In genomic region chr3:195154793-195155535, GRCh38 we compare ENCODE assay signal across 1 cellular context.
TF ChIP-seq lines count a peak whose summit lies in the region.

No MANE protein-coding gene starts in this region.

TF ChIP-seq in HepG2, 621 proteins besides CTCF, POLR2A, EP300 and RAD21 (continued from another document and continues in another):
- TF ChIP-seq IKZF4 (CRISPR knock-in tag; IDR thresholded peaks at IDR 0.05; ENCODE audit: borderline replicate concordance, low read depth, not compliant biosample characterization) (no peak), ZNF160 (CRISPR knock-in tag; IDR thresholded peaks at IDR 0.05) (no peak), HDAC1 (CRISPR knock-in tag; IDR thresholded peaks at IDR 0.05) (peak; percentile 48; the same call in 1 of the 2 replicates), ZNF431 (CRISPR knock-in tag; IDR thresholded peaks at IDR 0.05; ENCODE audit: borderline replicate concordance, low read depth) (no peak), ZNF883 (CRISPR knock-in tag; IDR thresholded peaks at IDR 0.05; ENCODE audit: not compliant biosample characterization) (peak; percentile 44), NFRKB (IDR thresholded peaks at IDR 0.05) (no peak), ZBTB39 (CRISPR knock-in tag; IDR thresholded peaks at IDR 0.05) (no peak), FOXM1 (CRISPR knock-in tag; IDR thresholded peaks at IDR 0.05) (no peak), MLXIP (CRISPR knock-in tag; IDR thresholded peaks at IDR 0.05; ENCODE audit: borderline replicate concordance) (no peak), ZSCAN22 (CRISPR knock-in tag; IDR thresholded peaks at IDR 0.05) (no peak), SP140L (CRISPR knock-in tag; IDR thresholded peaks at IDR 0.05; ENCODE audit: borderline replicate concordance) (peak; percentile 81; the same call in 1 of the 2 replicates), THRA (CRISPR knock-in tag; IDR thresholded peaks at IDR 0.05; ENCODE audit: borderline replicate concordance) (peak; percentile 19; the same call in 1 of the 2 replicates), NFYB (CRISPR knock-in tag; IDR thresholded peaks at IDR 0.05) (no peak), CEBPG (CRISPR knock-in tag; IDR thresholded peaks at IDR 0.05) (peak; percentile 39; the same call in 1 of the 2 replicates), MEIS2 (CRISPR knock-in tag; IDR thresholded peaks at IDR 0.05) (peak; percentile 73; the same call in 1 of the 2 replicates), CENPX (CRISPR knock-in tag; IDR thresholded peaks at IDR 0.05) (no peak), ZNF614 (CRISPR knock-in tag; IDR thresholded peaks at IDR 0.05; ENCODE audit: borderline replicate concordance) (no peak), GFI1 (CRISPR knock-in tag; IDR thresholded peaks at IDR 0.05; ENCODE audit: borderline replicate concordance) (peak; percentile 79), ZNF496 (CRISPR knock-in tag; IDR thresholded peaks at IDR 0.05; ENCODE audit: insufficient replicate concordance) (no peak), NFKB2 (CRISPR knock-in tag; IDR thresholded peaks at IDR 0.05; ENCODE audit: borderline replicate concordance) (peak; percentile 75; the same call in 1 of the 2 replicates), RFXAP (CRISPR knock-in tag; IDR thresholded peaks at IDR 0.05; ENCODE audit: borderline replicate concordance) (0 out of 2 replicates have a peak, but pooled peaks have one; percentile 52), ZMYM4 (CRISPR knock-in tag; IDR thresholded peaks at IDR 0.05) (peak; percentile 73), ZNF644 (CRISPR knock-in tag; IDR thresholded peaks at IDR 0.05; ENCODE audit: low read depth) (0 out of 2 replicates have a peak, but pooled peaks have one; percentile 33), ZNF768 (CRISPR knock-in tag; IDR thresholded peaks at IDR 0.05) (0 out of 2 replicates have a peak, but pooled peaks have one; percentile 25), ZNF362 (CRISPR knock-in tag; IDR thresholded peaks at IDR 0.05; ENCODE audit: borderline replicate concordance) (peak; percentile 11; the same call in 1 of the 2 replicates), CC2D1A (CRISPR knock-in tag; IDR thresholded peaks at IDR 0.05) (0 out of 2 replicates have a peak, but pooled peaks have one; percentile 33), MAX (IDR thresholded peaks at IDR 0.05) (peak; percentile 82), ELF3 (CRISPR knock-in tag; IDR thresholded peaks at IDR 0.05) (peak; percentile 90), FOXJ3 (CRISPR knock-in tag; IDR thresholded peaks at IDR 0.05; ENCODE audit: borderline replicate concordance) (no peak; the same call in 1 of the 2 replicates), ZNF704 (CRISPR knock-in tag; IDR thresholded peaks at IDR 0.05; ENCODE audit: borderline replicate concordance) (no peak), ZNF788 (CRISPR knock-in tag; IDR thresholded peaks at IDR 0.05; ENCODE audit: borderline replicate concordance) (peak; percentile 23; the same call in 1 of the 2 replicates), ZNF619 (CRISPR knock-in tag; IDR thresholded peaks at IDR 0.05) (no peak), E2F2 (CRISPR knock-in tag; IDR thresholded peaks at IDR 0.05; ENCODE audit: borderline replicate concordance) (no peak), IRF2 (CRISPR knock-in tag; IDR thresholded peaks at IDR 0.05) (peak; percentile 56; the same call in 1 of the 2 replicates), DRAP1 (CRISPR knock-in tag; IDR thresholded peaks at IDR 0.05) (peak; percentile 54; the same call in 1 of the 2 replicates), ELF4 (CRISPR knock-in tag; IDR thresholded peaks at IDR 0.05; ENCODE audit: borderline replicate concordance) (peak; percentile 61; the same call in 1 of the 2 replicates), ONECUT2 (CRISPR knock-in tag; IDR thresholded peaks at IDR 0.05) (no peak), UBTF (CRISPR knock-in tag; IDR thresholded peaks at IDR 0.05) (peak; percentile 70), ZNF136 (CRISPR knock-in tag; IDR thresholded peaks at IDR 0.05; ENCODE audit: low read depth) (0 out of 2 replicates have a peak, but pooled peaks have one; percentile 30), PHF20 (CRISPR knock-in tag; IDR thresholded peaks at IDR 0.05) (no peak; the same call in 1 of the 2 replicates), HINFP (CRISPR knock-in tag; IDR thresholded peaks at IDR 0.05; ENCODE audit: low read depth) (0 out of 2 replicates have a peak, but pooled peaks have one; percentile 22), FUBP1 (CRISPR knock-in tag; IDR thresholded peaks at IDR 0.05; ENCODE audit: borderline replicate concordance) (no peak), FOXO1 (CRISPR knock-in tag; IDR thresholded peaks at IDR 0.05) (peak; percentile 72; the same call in 1 of the 2 replicates), ZMYM3 (CRISPR knock-in tag; IDR thresholded peaks at IDR 0.05) (peak; percentile 36; the same call in 1 of the 2 replicates), ZNF569 (CRISPR knock-in tag; IDR thresholded peaks at IDR 0.05; ENCODE audit: borderline replicate concordance) (no peak), ZNF547 (CRISPR knock-in tag; IDR thresholded peaks at IDR 0.05) (peak; percentile 55; the same call in 1 of the 2 replicates)
